In the genomic region with DNA sequence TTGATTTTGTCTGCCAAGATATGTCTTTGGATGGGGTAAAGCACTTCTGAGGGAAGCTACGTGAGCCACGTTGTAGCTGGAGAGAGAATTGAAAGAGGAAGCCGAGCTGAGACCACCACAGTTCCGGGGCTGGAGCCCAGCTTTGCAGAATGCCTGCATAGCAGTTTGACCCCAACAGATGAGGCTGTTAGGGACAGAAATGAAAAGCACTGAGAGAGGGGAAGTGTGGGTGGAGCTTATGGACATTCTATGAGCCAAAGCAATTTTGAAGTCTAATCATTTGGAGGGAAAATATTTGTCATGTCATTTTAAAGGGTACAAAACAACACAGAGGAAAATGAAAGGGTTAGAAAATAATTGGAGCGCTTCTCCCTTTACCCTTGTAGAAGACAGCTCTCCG, we compare ENCODE assay signal across 13 cellular contexts. TPM values are rescaled to one million over a fixed set of nuclear protein-coding genes. Genes with fewer than 3 reads are reported as not detected.
DNase-seq lines count a peak whose midpoint lies in the region; ATAC-seq and TF ChIP-seq lines count a peak whose summit lies in the region.
"Had no signal": no experiment of that assay in that cellular context is flagged by ENCODE, and none has a peak within 500 bp of the region (broad histone marks: within the 10 kb centered on the region; RNA-seq: fewer than 3 reads in every experiment).

No MANE protein-coding gene starts in this region.

- H3K4me3 Mint-ChIP-seq in osteocyte (ENCODE audit: unreplicated experiment), result no peak overlapping the region

- H3K9me3 Mint-ChIP-seq in osteocyte (ENCODE audit: unreplicated experiment), result no peaks in the 10 kb centered on the region

- no peaks in the 10 kb centered on the region for H3K36me3 Mint-ChIP-seq in osteocyte (ENCODE audit: unreplicated experiment)

- H3K4me1 Mint-ChIP-seq in osteocyte (ENCODE audit: unreplicated experiment), result peaks cover 29% of the 10 kb centered on the region

- peak; percentile 34 for DNase-seq in GM13976 (ENCODE audit: low spot score)
- peak; percentile 28 for DNase-seq in NCI-H69 (lab: John Stamatoyannopoulos, UW)
- DNase-seq in adipocyte (ENCODE audit: low read depth), result no peak
- DNase-seq in osteocyte (ENCODE audit: extremely low spot score, unreplicated experiment), result no peak
- DNase-seq in brain microvascular endothelial cell, result no peak
- DNase-seq in GM13977 (ENCODE audit: low spot score), result no peak
- DNase-seq: activated CD4-positive, alpha-beta T cell treated with anti-CD3 and anti-CD28 coated beads for 4 hours; NCI-H1048; stimulated activated CD4-positive, alpha-beta T cell treated with anti-CD3 and anti-CD28 coated beads, Interleukin-1b, Interleukin-23, amount 100 ng/mL, for 48 hours; stomach had no signal

- H3K27ac Mint-ChIP-seq in osteocyte (ENCODE audit: unreplicated experiment), result peak overlapping the region; percentile 20

- in situ Hi-C loops in GM13976 (cut with MboI; ENCODE audit: low sequenced_read_pairs, unreplicated experiment), result no loop called here
- in situ Hi-C loops in brain microvascular endothelial cell (cut with HindIII; ENCODE audit: low pct_ligation_motif_present, low sequenced_read_pairs), result no loop called here
- in situ Hi-C loops in GM13977 (cut with MboI; ENCODE audit: low pct_unique_long_range_greater_than_20kb, low sequenced_read_pairs, unreplicated experiment), result no loop called here

- TF ChIP-seq CTCF in GM13976 (IDR thresholded peaks at IDR 0.05; ENCODE audit: borderline replicate concordance, control extremely low read depth, extremely low read depth, insufficient read depth, missing control alignments) (no peak), osteocyte (IDR thresholded peaks at IDR 0.05) (no peak), brain microvascular endothelial cell (IDR thresholded peaks at IDR 0.05; ENCODE audit: low read depth, low read length, missing control alignments) (no peak), GM13977 (IDR thresholded peaks at IDR 0.05; ENCODE audit: extremely low read depth, insufficient read depth, missing control alignments) (no peak)

- H3K36me3 ChIP-seq in adipocyte (ENCODE audit: control insufficient read depth, insufficient read depth, low read length, severe bottlenecking) (no peaks in the 10 kb centered on the region), brain microvascular endothelial cell (replicated peaks) (no peaks in the 10 kb centered on the region)
- H3K36me3 ChIP-seq: neutrophil, stomach had no signal

- H3K4me3 ChIP-seq in adipocyte (ENCODE audit: low read length) (no peak overlapping the region), brain microvascular endothelial cell (ENCODE audit: low read depth, low read length) (no peak overlapping the region)
- H3K4me3 ChIP-seq: stomach had no signal

- H3K4me1 ChIP-seq in adipocyte (ENCODE audit: control insufficient read depth, insufficient read depth, low read length), result peaks cover 40% of the 10 kb centered on the region

- ATAC-seq in GM21423 (IDR thresholded peaks at IDR 0.05; ENCODE audit: unreplicated experiment), result no peak

- no peak overlapping the region for H3K27ac ChIP-seq in brain microvascular endothelial cell
- H3K27ac ChIP-seq: epithelial cell of prostate, neutrophil, stomach had no signal

- no peaks in the 10 kb centered on the region for H3K9me3 ChIP-seq in adipocyte (ENCODE audit: control insufficient read depth, low read length)
- H3K9me3 ChIP-seq: neutrophil, stomach had no signal

- no peaks in the 10 kb centered on the region for H3K27me3 Mint-ChIP-seq in osteocyte (ENCODE audit: unreplicated experiment)

- no peaks in the 10 kb centered on the region for H3K27me3 ChIP-seq in adipocyte (replicated peaks; ENCODE audit: control insufficient read depth, insufficient read depth, low read length)
- H3K27me3 ChIP-seq in brain microvascular endothelial cell (replicated peaks), result no peaks in the 10 kb centered on the region
- H3K27me3 ChIP-seq: neutrophil, stomach had no signal

- peak overlapping the region; percentile 4 for H3K9ac ChIP-seq in adipocyte (ENCODE audit: low read length)

RNA-seq across cellular contexts. Expression of a gene that starts 45.4 kb away (rescaled TPM):
- total RNA-seq in osteocyte, result not detected in 2 replicates

Comparison
In these comparisons a context has a peak if more than half of its experiments do, and no peak if none do; other contexts are left out.
1. DNase-seq: peak in GM13976 (single experiment) and NCI-H69 (single experiment); none in adipocyte (single experiment), osteocyte (single experiment), brain microvascular endothelial cell (single experiment) and GM13977 (single experiment).